6 cellular contexts compared by ENCODE assay signal in genomic region chr16:1941924-1942809, GRCh38. TPM values are rescaled to one million over a fixed set of nuclear protein-coding genes. Genes with fewer than 3 reads are reported as not detected.
DNase-seq lines count a peak whose midpoint lies in the region; ATAC-seq and TF ChIP-seq lines count a peak whose summit lies in the region.

No MANE protein-coding gene starts in this region.

- DNase-seq in GF-D8 (lab: John Stamatoyannopoulos, UW) (peak; percentile 86), left lobe of liver (ENCODE audit: low spot score) (peak; percentile 63), COLO829 (ENCODE audit: low spot score) (no peak), cerebellar nuclear complex (lab: John Stamatoyannopoulos, UW) (no peak)

- peak overlapping the region; percentile 74 for H3K4me3 ChIP-seq in WI38 (ENCODE audit: low read depth, low read length)

- ATAC-seq in left lobe of liver (peak; percentile 3), GM21390 (IDR thresholded peaks at IDR 0.05; ENCODE audit: unreplicated experiment) (no peak)

- TF ChIP-seq CTCF in WI38 (IDR thresholded peaks at IDR 0.05; ENCODE audit: low read depth, low read length), result no peak

RNA-seq across cellular contexts. Expression of gene MSRB1, which starts 0.8 kb away (rescaled TPM):
- total RNA-seq in left lobe of liver, result 124 TPM

RNA-seq across cellular contexts. Expression of gene RPL3L, which starts 12.3 kb away (rescaled TPM):
- total RNA-seq in left lobe of liver, result not detected

RNA-seq across cellular contexts. Expression of gene NDUFB10, which starts 17.2 kb away (rescaled TPM):
- 88.6 TPM for total RNA-seq in left lobe of liver

RNA-seq across cellular contexts. Expression of gene RPS2, which starts 22.5 kb away (rescaled TPM):
- 545 TPM for total RNA-seq in left lobe of liver

RNA-seq across cellular contexts. Expression of gene HS3ST6, which starts 24.0 kb away (rescaled TPM):
- total RNA-seq in left lobe of liver, result not detected

Comparison
In these comparisons a context has a peak if more than half of its experiments do, and no peak if none do; other contexts are left out.
1. DNase-seq: peak in GF-D8 (single experiment) and left lobe of liver (single experiment); none in COLO829 (single experiment) and cerebellar nuclear complex (0 of 2).